13 cellular contexts compared by ENCODE assay signal in genomic region chr6:169035381-169036280, GRCh38.
DNase-seq lines count a peak whose midpoint lies in the region; ATAC-seq lines count a peak whose summit lies in the region.
"Had no signal": no experiment of that assay in that cellular context is flagged by ENCODE, and none has a peak within 500 bp of the region (broad histone marks: within the 10 kb centered on the region; RNA-seq: fewer than 3 reads in every experiment).

No MANE protein-coding gene starts in this region.

- no peak overlapping the region for H3K4me3 ChIP-seq in skeletal muscle cell (ENCODE audit: low read depth, low read length)

- ATAC-seq in HG03139 (IDR thresholded peaks at IDR 0.05; ENCODE audit: unreplicated experiment) (no peak), HG02840 (IDR thresholded peaks at IDR 0.05; ENCODE audit: low FRiP score, unreplicated experiment) (no peak), GM19023 (IDR thresholded peaks at IDR 0.05; ENCODE audit: unreplicated experiment) (no peak)
- ATAC-seq: effector memory CD8-positive, alpha-beta T cell had no signal

- DNase-seq in GM04503 (ENCODE audit: low read depth) (peak; percentile 56), amniotic stem cell (lab: John Stamatoyannopoulos, UW) (peak; percentile 37), hepatic stellate cell (ENCODE audit: low spot score) (peak; percentile 46), skeletal muscle cell (ENCODE audit: low read depth) (peak; percentile 31), MV-4-11 (lab: John Stamatoyannopoulos, UW) (no peak)
- DNase-seq: COR-L47; effector memory CD8-positive, alpha-beta T cell; hypothalamus; midbrain; NCI-H2227 treated with DMSO at 0.1 percent for 48 hours had no signal
